ENCODE assay signal across 1 cellular context in genomic region chr16:89921699-89922476, GRCh38.
TF ChIP-seq lines count a peak whose summit lies in the region.

No MANE protein-coding gene starts in this region.

TF ChIP-seq in A549, 52 proteins besides CTCF, POLR2A, EP300 and RAD21 (continued from another document):
- TF ChIP-seq, protein P1, sequence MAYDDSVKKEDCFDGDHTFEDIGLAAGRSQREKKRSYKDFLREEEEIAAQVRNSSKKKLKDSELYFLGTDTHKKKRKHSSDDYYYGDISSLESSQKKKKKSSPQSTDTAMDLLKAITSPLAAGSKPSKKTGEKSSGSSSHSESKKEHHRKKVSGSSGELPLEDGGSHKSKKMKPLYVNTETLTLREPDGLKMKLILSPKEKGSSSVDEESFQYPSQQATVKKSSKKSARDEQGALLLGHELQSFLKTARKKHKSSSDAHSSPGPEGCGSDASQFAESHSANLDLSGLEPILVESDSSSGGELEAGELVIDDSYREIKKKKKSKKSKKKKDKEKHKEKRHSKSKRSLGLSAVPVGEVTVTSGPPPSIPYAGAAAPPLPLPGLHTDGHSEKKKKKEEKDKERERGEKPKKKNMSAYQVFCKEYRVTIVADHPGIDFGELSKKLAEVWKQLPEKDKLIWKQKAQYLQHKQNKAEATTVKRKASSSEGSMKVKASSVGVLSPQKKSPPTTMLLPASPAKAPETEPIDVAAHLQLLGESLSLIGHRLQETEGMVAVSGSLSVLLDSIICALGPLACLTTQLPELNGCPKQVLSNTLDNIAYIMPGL (CRISPR knock-in tag; IDR thresholded peaks at IDR 0.05; ENCODE audit: borderline replicate concordance): no peak; the same call in 1 of the 2 replicates
- TF ChIP-seq SREBF2 (IDR thresholded peaks at IDR 0.05) (no peak), RFX5 (IDR thresholded peaks at IDR 0.05) (no peak), POLR2AphosphoS2 (conservative IDR thresholded peaks at IDR 0.05; ENCODE audit: low read length) (0 out of 2 replicates have a peak, but pooled peaks have one; percentile 11), MYC (IDR thresholded peaks at IDR 0.05; ENCODE audit: borderline replicate concordance, low read length) (0 out of 2 replicates have a peak, but pooled peaks have one; percentile 30), JUNB (IDR thresholded peaks at IDR 0.05) (0 out of 2 replicates have a peak, but pooled peaks have one; percentile 24), TFCP2L1 (CRISPR knock-in tag; IDR thresholded peaks at IDR 0.05) (no peak), ESRRA (IDR thresholded peaks at IDR 0.05; ENCODE audit: borderline replicate concordance, low read length) (no peak), JUN (IDR thresholded peaks at IDR 0.05) (peak; percentile 50 to 74; a peak in 4 of 5 replicates), CHD2 (IDR thresholded peaks at IDR 0.05; ENCODE audit: low read length, partially characterized antibody) (no peak), ZNF302 (CRISPR knock-in tag; IDR thresholded peaks at IDR 0.05) (no peak), E2F6 (IDR thresholded peaks at IDR 0.05; ENCODE audit: borderline replicate concordance, low read depth) (peak; percentile 43; the same call in 1 of the 2 replicates), HEYL (CRISPR knock-in tag; IDR thresholded peaks at IDR 0.05) (no peak), REST (IDR thresholded peaks at IDR 0.05) (peak; percentile 18; the same call in 1 of the 2 replicates), NPAS2 (CRISPR knock-in tag; IDR thresholded peaks at IDR 0.05; ENCODE audit: borderline replicate concordance) (no peak), PHF8 (IDR thresholded peaks at IDR 0.05; ENCODE audit: borderline replicate concordance, low read depth) (no peak), CHD4 (IDR thresholded peaks at IDR 0.05; ENCODE audit: borderline replicate concordance) (no peak), HOXA7 (CRISPR knock-in tag; IDR thresholded peaks at IDR 0.05) (peak; percentile 64), EHF (CRISPR knock-in tag; IDR thresholded peaks at IDR 0.05) (no peak), FOSL2 (IDR thresholded peaks at IDR 0.05) (peak; percentile 36; the same call in 1 of the 2 replicates), FOSL2 (CRISPR knock-in tag; IDR thresholded peaks at IDR 0.05) (peak; percentile 89), BHLHE40 (IDR thresholded peaks at IDR 0.05; ENCODE audit: low read depth, low read length) (no peak), FOSB (CRISPR knock-in tag; IDR thresholded peaks at IDR 0.05) (peak; percentile 35; the same call in 1 of the 2 replicates), MAZ (IDR thresholded peaks at IDR 0.05; ENCODE audit: borderline replicate concordance, low read depth, low read length) (no peak), USF2 (IDR thresholded peaks at IDR 0.05) (no peak), HDAC2 (IDR thresholded peaks at IDR 0.05) (no peak), KDM5A (IDR thresholded peaks at IDR 0.05) (no peak), NFE2L2 (conservative IDR thresholded peaks at IDR 0.05; ENCODE audit: low read length) (no peak), RCOR1 (IDR thresholded peaks at IDR 0.05; ENCODE audit: low read depth, low read length) (no peak), TP53 (CRISPR knock-in tag; IDR thresholded peaks at IDR 0.05) (0 out of 2 replicates have a peak, but pooled peaks have one; percentile 51), ZFP36 (IDR thresholded peaks at IDR 0.05; ENCODE audit: borderline replicate concordance, partially characterized antibody) (no peak), MAX (IDR thresholded peaks at IDR 0.05) (peak; percentile 45; the same call in 1 of the 2 replicates), ZSCAN20 (CRISPR knock-in tag; IDR thresholded peaks at IDR 0.05) (no peak), EHMT2 (IDR thresholded peaks at IDR 0.05; ENCODE audit: low read depth) (no peak), PBX3 (IDR thresholded peaks at IDR 0.05) (no peak), RARB (CRISPR knock-in tag; IDR thresholded peaks at IDR 0.05) (no peak), ZC3H11A (IDR thresholded peaks at IDR 0.05) (no peak), RNF2 (IDR thresholded peaks at IDR 0.05; ENCODE audit: borderline replicate concordance, low read depth) (no peak), MAFK (IDR thresholded peaks at IDR 0.05; ENCODE audit: partially characterized antibody) (peak; percentile 66)
- TF ChIP-seq, protein P2, sequence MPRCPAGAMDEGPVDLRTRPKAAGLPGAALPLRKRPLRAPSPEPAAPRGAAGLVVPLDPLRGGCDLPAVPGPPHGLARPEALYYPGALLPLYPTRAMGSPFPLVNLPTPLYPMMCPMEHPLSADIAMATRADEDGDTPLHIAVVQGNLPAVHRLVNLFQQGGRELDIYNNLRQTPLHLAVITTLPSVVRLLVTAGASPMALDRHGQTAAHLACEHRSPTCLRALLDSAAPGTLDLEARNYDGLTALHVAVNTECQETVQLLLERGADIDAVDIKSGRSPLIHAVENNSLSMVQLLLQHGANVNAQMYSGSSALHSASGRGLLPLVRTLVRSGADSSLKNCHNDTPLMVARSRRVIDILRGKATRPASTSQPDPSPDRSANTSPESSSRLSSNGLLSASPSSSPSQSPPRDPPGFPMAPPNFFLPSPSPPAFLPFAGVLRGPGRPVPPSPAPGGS (IDR thresholded peaks at IDR 0.05): peak; percentile 26; the same call in 1 of the 3 replicates
TF ChIP-seq in A549: peak in this region for 13.
